Comparison of ENCODE assay signal across 3 cellular contexts in the genomic region with DNA sequence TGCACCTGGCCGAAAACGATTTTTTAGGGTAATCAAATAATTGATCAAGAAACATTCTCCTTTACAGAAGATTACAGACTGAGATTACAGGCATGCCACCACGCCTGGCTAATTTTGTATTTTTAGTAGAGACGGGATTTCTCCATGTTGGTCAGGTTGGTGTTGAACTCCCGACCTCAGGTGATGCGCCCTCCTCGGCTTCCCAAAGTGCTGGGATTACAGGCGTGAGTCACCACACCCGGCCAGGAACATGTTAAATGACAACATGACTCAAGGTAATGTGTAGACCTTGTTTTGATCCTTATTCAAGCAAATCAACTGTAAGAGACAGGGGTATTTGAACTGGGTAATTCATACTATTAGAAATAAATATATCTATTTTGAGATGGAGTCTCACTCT. TPM values are rescaled to one million over a fixed set of nuclear protein-coding genes. Genes with fewer than 3 reads are reported as not detected.
"Had no signal": no experiment of that assay in that cellular context is flagged by ENCODE, and none has a peak within 500 bp of the region (broad histone marks: within the 10 kb centered on the region; RNA-seq: fewer than 3 reads in every experiment).

No MANE protein-coding gene starts in this region.

RNA-seq across cellular contexts. Expression of gene FGF18, which starts 35.0 kb away (rescaled TPM):
- total RNA-seq: RPMI7951, SJCRH30, SK-MEL-5 had no signal
